ENCODE assay signal across 14 cellular contexts in genomic region chr22:39967996-39968968, GRCh38. TPM values are rescaled to one million over a fixed set of nuclear protein-coding genes. Genes with fewer than 3 reads are reported as not detected.
DNase-seq lines count a peak whose midpoint lies in the region; ATAC-seq and TF ChIP-seq lines count a peak whose summit lies in the region.
"Had no signal": no experiment of that assay in that cellular context is flagged by ENCODE, and none has a peak within 500 bp of the region (broad histone marks: within the 10 kb centered on the region; RNA-seq: fewer than 3 reads in every experiment).

No MANE protein-coding gene starts in this region.

- H3K9ac ChIP-seq in NT2/D1 (ENCODE audit: insufficient read length, low read depth) (no peak overlapping the region), endodermal cell (ENCODE audit: extremely low read depth, low read length, poor library complexity, severe bottlenecking) (no peak overlapping the region)
- H3K9ac ChIP-seq: BLaER1 had no signal

- no peak overlapping the region for H3K4me3 Mint-ChIP-seq in endodermal cell
- H3K4me3 Mint-ChIP-seq: H9 had no signal

- H3K27ac ChIP-seq in endodermal cell (ENCODE audit: low read depth, low read length) (no peak overlapping the region), SJCRH30 (no peak overlapping the region)
- H3K27ac ChIP-seq: BLaER1 had no signal

- H3K9me3 Mint-ChIP-seq in endodermal cell = no peaks in the 10 kb centered on the region
- H3K9me3 Mint-ChIP-seq: H9 had no signal

- no peaks in the 10 kb centered on the region for H3K27me3 ChIP-seq in NT2/D1 (ENCODE audit: insufficient read depth, insufficient read length)
- peaks cover 7% of the 10 kb centered on the region for H3K27me3 ChIP-seq in endodermal cell (ENCODE audit: control insufficient read depth, insufficient read depth, low read length, poor library complexity, severe bottlenecking)
- H3K27me3 ChIP-seq in SJCRH30 = peaks cover 3% of the 10 kb centered on the region; the same call in 1 of the 2 replicates
- H3K27me3 ChIP-seq: BLaER1 had no signal

- no peaks in the 10 kb centered on the region for H3K36me3 ChIP-seq in NT2/D1 (ENCODE audit: insufficient read depth, insufficient read length, low read length)
- H3K36me3 ChIP-seq in endodermal cell (ENCODE audit: control insufficient read depth, insufficient read depth, low read length) = no peaks in the 10 kb centered on the region
- no peaks in the 10 kb centered on the region for H3K36me3 ChIP-seq in SJCRH30
- H3K36me3 ChIP-seq: BLaER1 had no signal

- H3K27me3 Mint-ChIP-seq in endodermal cell (ENCODE audit: insufficient read depth) = peaks cover 15% of the 10 kb centered on the region

- DNase-seq in AG10803 (ENCODE audit: low read depth) = peak; percentile 41
- peak; percentile 18 for DNase-seq in NT2/D1 (ENCODE audit: low read depth, low spot score)
- peak; percentile 62 for DNase-seq in endodermal cell
- peak; percentile 14 for DNase-seq in mucosa of gallbladder (ENCODE audit: low spot score)
- DNase-seq in SJCRH30 = no peak
- DNase-seq in SIG-M5 treated with dmso at 0.1 percent for 504 hours (lab: John Stamatoyannopoulos, UW; ENCODE audit: unreplicated experiment) = no peak
- no peak for DNase-seq in hepatic stellate cell (ENCODE audit: low spot score)
- DNase-seq: H9, NCI-H1930, T-helper 9 cell had no signal

- no peak overlapping the region for H3K4me3 ChIP-seq in AG10803 (ENCODE audit: low read length)
- H3K4me3 ChIP-seq in NT2/D1 (ENCODE audit: insufficient read length, low read depth) = no peak overlapping the region
- no peak overlapping the region for H3K4me3 ChIP-seq in endodermal cell (ENCODE audit: low read length)
- no peak overlapping the region for H3K4me3 ChIP-seq in SJCRH30
- H3K4me3 ChIP-seq: BLaER1, smooth muscle cell had no signal

- H3K4me1 ChIP-seq in NT2/D1 (ENCODE audit: insufficient read depth, insufficient read length) (peaks cover 3% of the 10 kb centered on the region), endodermal cell (ENCODE audit: control insufficient read depth, insufficient read depth, low read length) (peaks cover 12% of the 10 kb centered on the region), SJCRH30 (no peaks in the 10 kb centered on the region)

- H3K27ac Mint-ChIP-seq in endodermal cell = peak overlapping the region; percentile 75

- H3K36me3 Mint-ChIP-seq in endodermal cell (ENCODE audit: low read depth) = no peaks in the 10 kb centered on the region

- H3K9me3 ChIP-seq in NT2/D1 (ENCODE audit: insufficient read depth, low read length) (no peaks in the 10 kb centered on the region), endodermal cell (ENCODE audit: control insufficient read depth, low read length) (no peaks in the 10 kb centered on the region), SJCRH30 (replicated peaks) (no peaks in the 10 kb centered on the region)
- H3K9me3 ChIP-seq: BLaER1 had no signal

- WGBS in endodermal cell (ENCODE audit: insufficient coverage in 1 of 2, insufficient read length in 1 of 2), 2 experiments = 61 to 65% methylated on average over 18 to 20 of the region's 20 CpGs

- TF ChIP-seq CTCF in AG10803 (conservative IDR thresholded peaks at IDR 0.05; ENCODE audit: low read length) (no peak), endodermal cell (conservative IDR thresholded peaks at IDR 0.05) (no peak)

- H3K4me1 Mint-ChIP-seq in endodermal cell = peaks cover 37% of the 10 kb centered on the region

- ATAC-seq in HG02623 (IDR thresholded peaks at IDR 0.05; ENCODE audit: unreplicated experiment) = no peak

RNA-seq across cellular contexts. Expression of gene TMA7B, which starts 8.1 kb away (rescaled TPM):
- total RNA-seq in endodermal cell (not detected), mucosa of gallbladder (0.66 TPM)
- not detected for polyA plus RNA-seq in endodermal cell (2013, experiment 1 of 2)
- not detected for polyA plus RNA-seq in endodermal cell (2013, experiment 2 of 2)
- 0.08 TPM in 1 of 2 replicates, not detected in the other for total RNA-seq in SJCRH30 (2014; rRNA removed; shearing (Covaris generic))
- total RNA-seq: H9, myocyte, smooth muscle cell had no signal
- polyA plus RNA-seq: smooth muscle cell had no signal

RNA-seq across cellular contexts. Expression of gene FAM83F, which starts 26.5 kb away (rescaled TPM):
- 10 to 100 TPM; 18.9 to 34.1 TPM for total RNA-seq in endodermal cell
- polyA plus RNA-seq in endodermal cell (2013, experiment 1 of 2) = 2.2 TPM
- 1.9 TPM for polyA plus RNA-seq in endodermal cell (2013, experiment 2 of 2)
- total RNA-seq in mucosa of gallbladder = 12.1 TPM
- not detected in 2 replicates for total RNA-seq in SJCRH30 (2014; rRNA removed; shearing (Covaris generic))
- total RNA-seq: myocyte had no signal

Comparison
In these comparisons a context has a peak if more than half of its experiments do, and no peak if none do; other contexts are left out.
1. DNase-seq: peak in AG10803 (single experiment), NT2/D1 (single experiment), endodermal cell (single experiment) and mucosa of gallbladder (single experiment); none in SJCRH30 (0 of 2), SIG-M5 treated with dmso at 0.1 percent for 504 hours (single experiment) and hepatic stellate cell (single experiment).
2. RNA of gene FAM83F, which starts 26.5 kb away (total RNA-seq): 18.9 to 34.1 TPM in endodermal cell and 12.1 TPM in mucosa of gallbladder (single experiment); not detected in SJCRH30; every median in the first group is over 10 times any median in the second.